In genomic region chr1:85343612-85344255, GRCh38 we compare ENCODE assay signal across 9 cellular contexts.
A peak's percentile ranks its signal among the peaks of the same experiment; 100 is the strongest.
DNase-seq lines count a peak whose midpoint lies in the region; ATAC-seq, FAIRE-seq and TF ChIP-seq lines count a peak whose summit lies in the region.
"Had no signal": no experiment of that assay in that cellular context is flagged by ENCODE, and none has a peak within 500 bp of the region (broad histone marks: within the 10 kb centered on the region; RNA-seq: fewer than 3 reads in every experiment).

No MANE protein-coding gene starts in this region.

- CTCF ChIA-PET in HepG2 (lab: Yijun Ruan, JAX; ENCODE audit: low intra/inter-chr PET ratio, low total read pairs) = interaction anchor here (0.9 to 1.4 kb wide), 3 partner anchors 36 to 238 kb away, joined by 3 to 6 read pairs (median 5); no protein-coding TSS in a partner anchor

- H4K20me1 ChIP-seq in HepG2 (ENCODE audit: insufficient read depth, low read length) = no peaks in the 10 kb centered on the region

- no peak for FAIRE-seq in HepG2 (lab: Jason Lieb, UNC)

- 95% methylated on average over 1 of the region's 1 CpG for WGBS in HepG2 (ENCODE audit: low lambda C conversion rate)
- 22 to 30% methylated on average over 1 of the region's 1 CpG for WGBS in testis, 2 donors

- no peaks in the 10 kb centered on the region for H3K9me3 ChIP-seq in HepG2 (ENCODE audit: low read length)
- no peaks in the 10 kb centered on the region for H3K9me3 ChIP-seq in testis

- DNase-seq in AG10803 (ENCODE audit: low read depth) = peak; percentile 83
- DNase-seq in LHCN-M2 (ENCODE audit: low read depth) = peak; percentile 63
- DNase-seq in choroid plexus epithelial cell (ENCODE audit: low read depth) = peak; percentile 80
- peak; percentile 66 for DNase-seq in HepG2 (ENCODE audit: low spot score)
- no peak for DNase-seq in testis
- DNase-seq in T1000 (lab: John Stamatoyannopoulos, UW) = no peak
- DNase-seq in iPS-NIHi7 (ENCODE audit: extremely low spot score) = no peak
- DNase-seq in NOMO-1 (lab: John Stamatoyannopoulos, UW; ENCODE audit: unreplicated experiment in 2 of 2) = no peak
- DNase-seq: activated CD8-positive, alpha-beta T cell treated with anti-CD3 and anti-CD28 coated beads, Interleukin-2, amount 10 ng/mL, durations not matched to agents 7 days and 5 days had no signal

- POLR2A ChIA-PET in HepG2 (lab: Yijun Ruan, JAX) = interaction anchor here (1.0 kb wide), 1 partner anchor 15 kb away, joined by 3 read pairs; no protein-coding TSS in a partner anchor

- ATAC-seq in HepG2 = peak; percentile 43; the same call in 1 of the 3 replicates
- ATAC-seq: activated CD8-positive, alpha-beta T cell treated with anti-CD3 and anti-CD28 coated beads, Interleukin-2, amount 10 ng/mL, durations not matched to agents 7 days and 5 days had no signal

- H3K27me3 ChIP-seq in HepG2 (ENCODE audit: control insufficient read depth in 1 of 2, insufficient read depth in 2 of 2, low read length in 2 of 2) (no peaks in the 10 kb centered on the region), testis (no peaks in the 10 kb centered on the region)

- H2AFZ ChIP-seq in HepG2 (ENCODE audit: low read length) = no peak overlapping the region

- intact Hi-C loops in HepG2 (cut with micrococcal nuclease; ENCODE audit: unreplicated experiment) (loop anchor here (1.0 to 2.0 kb wide), 4 partner anchors 35 to 159 kb away; no protein-coding TSS in a partner anchor), testis (cut with DNase I; ENCODE audit: low total_unique reads) (no loop called here)

- H3K79me2 ChIP-seq in HepG2 (ENCODE audit: insufficient read depth, low read length) = no peaks in the 10 kb centered on the region

- TF ChIP-seq POLR2A in HepG2 (IDR thresholded peaks at IDR 0.05; ENCODE audit: insufficient read depth in 1 of 2, low read depth in 2 of 2, low read length in 2 of 2) = no peak
- no peak for TF ChIP-seq POLR2A in testis (IDR thresholded peaks at IDR 0.05)

- no peak for TF ChIP-seq RAD21 in HepG2 (CRISPR knock-in tag; IDR thresholded peaks at IDR 0.05)

- no TSS peak for BruUV-seq in HepG2 (replicated peaks; lab: Mats Ljungman, UMichigan)

- H3K4me2 ChIP-seq in HepG2 (ENCODE audit: low read depth, low read length) = 0 out of 2 replicates have a peak overlapping the region, but pooled peaks have one; percentile 10

- in situ Hi-C loops in HepG2 (cut with HindIII; ENCODE audit: extremely low pct_ligation_motif_present, low pct_unique_long_range_greater_than_20kb) = no loop called here

- peaks cover 35% of the 10 kb centered on the region for H3K4me1 ChIP-seq in HepG2 (ENCODE audit: insufficient read depth, low read length)
- H3K4me1 ChIP-seq in testis = peaks cover 4% of the 10 kb centered on the region

- TF ChIP-seq CTCF in AG10803 (conservative IDR thresholded peaks at IDR 0.05; ENCODE audit: low read length) (no peak), choroid plexus epithelial cell (conservative IDR thresholded peaks at IDR 0.05; ENCODE audit: low read depth, low read length) (no peak), HepG2 (CRISPR knock-in tag; IDR thresholded peaks at IDR 0.05) (no peak), testis (IDR thresholded peaks at IDR 0.05) (no peak)

- TF ChIP-seq EP300 in HepG2 (IDR thresholded peaks at IDR 0.05; ENCODE audit: low read depth in 2 of 2, low read length in 2 of 2) (no peak), HepG2 (CRISPR knock-in tag; IDR thresholded peaks at IDR 0.05; ENCODE audit: borderline replicate concordance) (no peak)

- H3K4me3 ChIP-seq in AG10803 (ENCODE audit: low read length) (no peak overlapping the region), choroid plexus epithelial cell (ENCODE audit: low read depth, low read length) (no peak overlapping the region), HepG2 (replicated peaks in 1 of 3; ENCODE audit: insufficient read depth in 1 of 3, low read depth in 2 of 3, low read length in 3 of 3) (no peak overlapping the region), testis (no peak overlapping the region)

- H3K9ac ChIP-seq in HepG2 (ENCODE audit: insufficient read depth, low read depth, low read length) = no peak overlapping the region; the same call in 1 of the 2 replicates

- H3K36me3 ChIP-seq in HepG2 (replicated peaks in 1 of 2; ENCODE audit: control insufficient read depth in 1 of 2, insufficient read depth in 2 of 2, low read length in 2 of 2) (peaks cover 1 to 11% of the 10 kb centered on the region in 2 experiments; a peak in 2 of 5 replicates), testis (ENCODE audit: low read depth, missing control alignments) (no peaks in the 10 kb centered on the region)

- H3K27ac ChIP-seq in HepG2 (ENCODE audit: extremely low read length, insufficient read depth, low read length) (peak overlapping the region; percentile 31), testis (no peak overlapping the region)

TF ChIP-seq in HepG2, 621 proteins besides CTCF, POLR2A, EP300 and RAD21:
- TF ChIP-seq ZNF17 (CRISPR knock-in tag; IDR thresholded peaks at IDR 0.05) (no peak), RXRB (CRISPR knock-in tag; IDR thresholded peaks at IDR 0.05; ENCODE audit: borderline replicate concordance) (0 out of 2 replicates have a peak, but pooled peaks have one; percentile 1), ELF3 (CRISPR knock-in tag; IDR thresholded peaks at IDR 0.05) (0 out of 2 replicates have a peak, but pooled peaks have one; percentile 11), CREM (IDR thresholded peaks at IDR 0.05) (no peak), CREM (CRISPR knock-in tag; IDR thresholded peaks at IDR 0.05) (no peak), TCF7 (IDR thresholded peaks at IDR 0.05; ENCODE audit: low read depth) (no peak), ZXDC (CRISPR knock-in tag; IDR thresholded peaks at IDR 0.05) (no peak), SOX5 (CRISPR knock-in tag; IDR thresholded peaks at IDR 0.05; ENCODE audit: borderline replicate concordance) (0 out of 2 replicates have a peak, but pooled peaks have one; percentile 8), ZKSCAN8 (CRISPR knock-in tag; IDR thresholded peaks at IDR 0.05; ENCODE audit: borderline replicate concordance) (no peak), TOPORS (CRISPR knock-in tag; IDR thresholded peaks at IDR 0.05) (no peak), ZNF3 (CRISPR knock-in tag; IDR thresholded peaks at IDR 0.05) (0 out of 2 replicates have a peak, but pooled peaks have one; percentile 24), ASH2L (IDR thresholded peaks at IDR 0.05; ENCODE audit: insufficient read length, low read depth, low read length) (peak; percentile 22), GPBP1L1 (CRISPR knock-in tag; IDR thresholded peaks at IDR 0.05) (no peak)
TF ChIP-seq in HepG2: peak in this region for 5.

Comparison
In these comparisons a context has a peak if more than half of its experiments do, and no peak if none do; other contexts are left out.
1. DNase-seq: peak in AG10803 (single experiment), LHCN-M2 (single experiment), choroid plexus epithelial cell (single experiment) and HepG2 (single experiment); none in testis (single experiment), T1000 (single experiment), iPS-NIHi7 (single experiment) and NOMO-1 (0 of 2).